1 cellular context compared by ENCODE assay signal in the genomic region with DNA sequence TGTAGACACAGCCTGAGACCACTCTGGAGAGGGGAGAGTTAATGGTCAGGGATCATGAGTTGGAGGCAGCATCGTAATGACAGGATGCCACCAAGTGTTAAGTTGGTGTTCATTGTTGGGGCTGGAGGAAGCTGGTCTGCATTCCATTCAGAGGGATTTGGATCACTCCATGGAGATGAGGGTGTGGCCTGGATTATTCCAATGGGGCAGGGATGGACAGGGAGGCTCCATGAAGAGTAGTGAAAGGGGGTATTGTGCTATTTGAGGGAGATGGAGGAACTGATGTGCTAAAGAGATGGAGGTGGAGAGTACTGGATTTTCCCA.
TF ChIP-seq lines count a peak whose summit lies in the region.

No MANE protein-coding gene starts in this region.

TF ChIP-seq in H1, 55 proteins besides CTCF, POLR2A, EP300 and RAD21:
- no peak for TF ChIP-seq BCL11A (IDR thresholded peaks at IDR 0.05; ENCODE audit: low read depth in 2 of 2, low read length in 2 of 2)
- 0 out of 2 replicates have a peak, but pooled peaks have one; percentile 36 for TF ChIP-seq SP1 (IDR thresholded peaks at IDR 0.05; ENCODE audit: low read depth, low read length)
- peak; percentile 39; the same call in 1 of the 2 replicates for TF ChIP-seq JUND (IDR thresholded peaks at IDR 0.05; ENCODE audit: low read length)
- no peak for TF ChIP-seq CBX8 (IDR thresholded peaks at IDR 0.05; ENCODE audit: borderline replicate concordance, low read depth, low read length)
- no peak for TF ChIP-seq MAX (IDR thresholded peaks at IDR 0.05)
- no peak for TF ChIP-seq RXRA (IDR thresholded peaks at IDR 0.05; ENCODE audit: insufficient read depth, low read depth, low read length)
- no peak for TF ChIP-seq HDAC6 (IDR thresholded peaks at IDR 0.05; ENCODE audit: low read depth, low read length)
- TF ChIP-seq TAF1 (IDR thresholded peaks at IDR 0.05; ENCODE audit: low read depth, low read length): 0 out of 2 replicates have a peak, but pooled peaks have one; percentile 21
- no peak for TF ChIP-seq TCF12 (IDR thresholded peaks at IDR 0.05; ENCODE audit: low read depth, low read length)
- TF ChIP-seq CHD1 (IDR thresholded peaks at IDR 0.05; ENCODE audit: low read depth, low read length): peak; percentile 57; the same call in 1 of the 2 replicates
